Comparison of ENCODE assay signal across 7 cellular contexts in the genomic region with DNA sequence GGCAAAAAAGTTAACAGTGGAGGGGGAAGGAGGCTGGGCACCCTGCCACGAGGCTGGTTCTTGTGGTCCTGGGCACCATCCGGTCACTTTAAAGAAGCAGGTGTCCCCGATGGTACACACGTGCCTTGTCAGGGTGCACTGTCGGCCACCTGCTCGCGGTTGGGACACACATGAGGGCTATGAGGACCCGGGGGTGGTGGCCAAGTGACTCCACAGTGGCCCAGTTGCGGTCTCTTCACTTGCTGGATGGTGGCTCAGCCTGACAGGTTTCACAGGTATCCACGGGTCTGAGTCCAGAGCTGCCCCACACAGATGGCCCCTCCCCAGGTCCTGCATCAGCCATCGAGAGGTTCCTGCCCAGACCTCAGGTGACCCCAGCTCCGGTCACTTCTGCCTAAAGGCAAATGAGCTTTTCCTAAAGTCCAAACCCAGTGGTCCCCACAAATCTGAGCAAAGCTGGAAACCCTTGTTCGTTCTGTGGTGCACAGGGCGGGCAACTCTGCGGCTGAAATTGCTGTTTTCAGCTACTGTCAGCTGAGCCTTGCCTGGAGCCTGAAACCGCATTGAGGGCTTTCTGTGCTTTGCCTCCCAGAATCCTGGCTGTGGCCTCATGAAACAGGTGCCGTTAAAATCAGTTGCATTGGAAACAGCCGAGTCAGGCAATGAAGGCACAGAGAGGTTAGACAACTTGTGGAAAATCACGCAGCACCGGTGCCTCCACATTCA.
DNase-seq lines count a peak whose midpoint lies in the region; ATAC-seq, FAIRE-seq and TF ChIP-seq lines count a peak whose summit lies in the region.
"Not testable (repeated sequence)": the region's sequence is repeated elsewhere in the genome, so short reads cannot be mapped to it uniquely, and the experiment has no call there.

No MANE protein-coding gene starts in this region.

- not testable (repeated sequence) for H3K4me3 Mint-ChIP-seq in type B pancreatic cell

- H3K4me1 Mint-ChIP-seq in type B pancreatic cell (ENCODE audit: unreplicated experiment), result not testable (repeated sequence)

- peak in 3 of 4 donors; percentile 3 to 36 (median 7) for ATAC-seq in right lobe of liver

- not testable (repeated sequence) for H3K9me3 Mint-ChIP-seq in type B pancreatic cell

- H2AFZ ChIP-seq in Karpas-422 (ENCODE audit: low read length), result not testable (repeated sequence)

- WGBS in right lobe of liver (ENCODE audit: insufficient coverage, low coverage, low lambda C conversion rate, missing lambda C conversion rate), result 37% methylated on average over 7 of the region's 20 CpGs

- TF ChIP-seq CTCF in bronchial epithelial cell (IDR thresholded peaks at IDR 0.05; ENCODE audit: insufficient read depth, low read length, severe bottlenecking); right lobe of liver (IDR thresholded peaks at IDR 0.05); type B pancreatic cell (conservative IDR thresholded peaks at IDR 0.05): not testable (repeated sequence)

- peak; percentile 77 for FAIRE-seq in bronchial epithelial cell (lab: Jason Lieb, UNC)

- H3K27ac ChIP-seq in Karpas-422 (ENCODE audit: low read length), result not testable (repeated sequence)
- H3K27ac ChIP-seq in right lobe of liver, result peak overlapping the region; percentile 88 to 96 (median 92)

- not testable (repeated sequence) for H3K27ac Mint-ChIP-seq in type B pancreatic cell

- not testable (repeated sequence) for H3K4me3 ChIP-seq in Karpas-422 (ENCODE audit: low read length); bronchial epithelial cell (ENCODE audit: low read depth, low read length); right lobe of liver

- intact Hi-C loops in right lobe of liver (cut with DNase I), result not testable (repeated sequence)
- intact Hi-C loops in posterior vena cava (cut with DNase I), result loop anchor here in 1 of 2 donors (10.0 kb wide), 1 partner anchor 126 kb away; no protein-coding TSS in a partner anchor

- not testable (repeated sequence) for H3K27me3 Mint-ChIP-seq in type B pancreatic cell

- peak; percentile 10 for DNase-seq in Karpas-422
- DNase-seq in bronchial epithelial cell (ENCODE audit: low read depth), result not testable (repeated sequence)
- peak; percentile 50 for DNase-seq in islet precursor cell
- DNase-seq in right lobe of liver, result peak in 2 of 3 donors; percentile 74 to 75
- DNase-seq in myocyte (ENCODE audit: low read depth), result peak; percentile 70
- peak; percentile 73 for DNase-seq in posterior vena cava (ENCODE audit: low spot score)
- DNase-seq in type B pancreatic cell (ENCODE audit: extremely low spot score, unreplicated experiment), result peak; percentile 63

- not testable (repeated sequence) for H3K36me3 Mint-ChIP-seq in type B pancreatic cell

- not testable (repeated sequence) for H3K4me2 ChIP-seq in Karpas-422 (ENCODE audit: low read depth, low read length, poor library complexity, severe bottlenecking)

- not testable (repeated sequence) for H3K9ac ChIP-seq in Karpas-422 (ENCODE audit: low read length)

- not testable (repeated sequence) for H3K27me3 ChIP-seq in Karpas-422 (ENCODE audit: low read length); bronchial epithelial cell (ENCODE audit: control insufficient read depth, insufficient read depth, low read length); right lobe of liver

- H3K9me3 ChIP-seq in Karpas-422 (ENCODE audit: low read length); right lobe of liver: not testable (repeated sequence)

- H3K79me2 ChIP-seq in Karpas-422 (ENCODE audit: low read length), result peaks cover 18% of the 10 kb centered on the region

- not testable (repeated sequence) for H4K20me1 ChIP-seq in Karpas-422 (ENCODE audit: insufficient read depth, low read depth, low read length)

- not testable (repeated sequence) for H3K4me1 ChIP-seq in Karpas-422 (ENCODE audit: low read length)
- H3K4me1 ChIP-seq in right lobe of liver, result peaks cover 0 to 27% (median 5%) of the 10 kb centered on the region in 4 donors

- not testable (repeated sequence) for TF ChIP-seq POLR2A in right lobe of liver (IDR thresholded peaks at IDR 0.05)

- not testable (repeated sequence) for H3K36me3 ChIP-seq in Karpas-422 (ENCODE audit: insufficient read depth, low read length); bronchial epithelial cell (ENCODE audit: control insufficient read depth, insufficient read depth, low read length); right lobe of liver

- not testable (repeated sequence) for H3K9me2 ChIP-seq in Karpas-422 (replicated peaks; ENCODE audit: insufficient read depth, low read length)
